Comparison of ENCODE assay signal across 12 cellular contexts in genomic region chr1:215631489-215631888, GRCh38.
DNase-seq lines count a peak whose midpoint lies in the region; ATAC-seq and TF ChIP-seq lines count a peak whose summit lies in the region.
"Had no signal": no experiment of that assay in that cellular context is flagged by ENCODE, and none has a peak within 500 bp of the region (broad histone marks: within the 10 kb centered on the region; RNA-seq: fewer than 3 reads in every experiment).

No MANE protein-coding gene starts in this region.

- no peaks in the 10 kb centered on the region for H3K36me3 ChIP-seq in smooth muscle cell (ENCODE audit: low read depth)
- H3K36me3 ChIP-seq: cardiac muscle cell had no signal

- H3K4me1 ChIP-seq in foreskin keratinocyte: peaks cover 3% of the 10 kb centered on the region
- H3K4me1 ChIP-seq in smooth muscle cell (ENCODE audit: low read depth): no peaks in the 10 kb centered on the region

- H3K27me3 ChIP-seq in foreskin keratinocyte: no peaks in the 10 kb centered on the region
- H3K27me3 ChIP-seq in smooth muscle cell (ENCODE audit: low read depth): no peaks in the 10 kb centered on the region
- H3K27me3 ChIP-seq: cardiac muscle cell had no signal

- H3K27ac ChIP-seq in foreskin keratinocyte (no peak overlapping the region), smooth muscle cell (ENCODE audit: low read depth) (no peak overlapping the region)
- H3K27ac ChIP-seq: cardiac muscle cell had no signal

- H3K9me3 ChIP-seq in smooth muscle cell (replicated peaks; ENCODE audit: low read depth): no peaks in the 10 kb centered on the region

- in situ Hi-C loops in KBM-7 (cut with MboI; ENCODE audit: low pct_unique_long_range_greater_than_20kb, low sequenced_read_pairs): no loop called here

- TF ChIP-seq CTCF in foreskin keratinocyte (conservative IDR thresholded peaks at IDR 0.05) (no peak), smooth muscle cell (IDR thresholded peaks at IDR 0.05; ENCODE audit: borderline replicate concordance, insufficient read depth, poor library complexity, severe bottlenecking) (no peak)

- peak; percentile 100 for ATAC-seq in foreskin keratinocyte

- H3K79me2 ChIP-seq in smooth muscle cell (ENCODE audit: low read depth): no peaks in the 10 kb centered on the region

- no peak overlapping the region for H2AFZ ChIP-seq in smooth muscle cell (ENCODE audit: low read depth)

- DNase-seq in DMS153 treated with DMSO at 0.1 percent for 48 hours (lab: John Stamatoyannopoulos, UW; ENCODE audit: unreplicated experiment): peak; percentile 94
- DNase-seq in NCI-H1417 (lab: John Stamatoyannopoulos, UW): peak; percentile 42 to 94 (median 78)
- peak; percentile 10 for DNase-seq in SHP77 treated with DMSO at 0.1 percent for 48 hours (lab: John Stamatoyannopoulos, UW)
- DNase-seq in foreskin keratinocyte: peak; percentile 85 to 91
- DNase-seq in smooth muscle cell (lab: John Stamatoyannopoulos, UW; ENCODE audit: unreplicated experiment): no peak
- DNase-seq in DMS79 treated with DMSO at 0.1 percent for 48 hours (lab: John Stamatoyannopoulos, UW): no peak
- no peak for DNase-seq in KBM-7
- DNase-seq in cerebellar nuclear complex (lab: John Stamatoyannopoulos, UW): no peak
- DNase-seq: DMS79; Right ventricle myocardium superior; stimulated activated naive CD4-positive, alpha-beta T cell had no signal

- no peak overlapping the region for H3K9ac ChIP-seq in smooth muscle cell (ENCODE audit: low read depth)

- 76% methylated on average over 3 of the region's 3 CpGs for WGBS in smooth muscle cell (ENCODE audit: low lambda C conversion rate)

- no peaks in the 10 kb centered on the region for H3F3A ChIP-seq in smooth muscle cell (ENCODE audit: low read depth)

- no peaks in the 10 kb centered on the region for H4K20me1 ChIP-seq in smooth muscle cell (ENCODE audit: low read depth)

- H3K4me2 ChIP-seq in smooth muscle cell: no peak overlapping the region

- H3K4me3 ChIP-seq in smooth muscle cell: no peak overlapping the region
- H3K4me3 ChIP-seq: cardiac muscle cell had no signal

Comparison
In these comparisons a context has a peak if more than half of its experiments do, and no peak if none do; other contexts are left out.
1. DNase-seq: peak in DMS153 treated with DMSO at 0.1 percent for 48 hours (single experiment), NCI-H1417 (3 of 3), SHP77 treated with DMSO at 0.1 percent for 48 hours (single experiment) and foreskin keratinocyte (2 of 2); none in smooth muscle cell (single experiment), DMS79 treated with DMSO at 0.1 percent for 48 hours (single experiment), KBM-7 (single experiment) and cerebellar nuclear complex (0 of 2).